Comparison of ENCODE assay signal across 8 cellular contexts in the genomic region with DNA sequence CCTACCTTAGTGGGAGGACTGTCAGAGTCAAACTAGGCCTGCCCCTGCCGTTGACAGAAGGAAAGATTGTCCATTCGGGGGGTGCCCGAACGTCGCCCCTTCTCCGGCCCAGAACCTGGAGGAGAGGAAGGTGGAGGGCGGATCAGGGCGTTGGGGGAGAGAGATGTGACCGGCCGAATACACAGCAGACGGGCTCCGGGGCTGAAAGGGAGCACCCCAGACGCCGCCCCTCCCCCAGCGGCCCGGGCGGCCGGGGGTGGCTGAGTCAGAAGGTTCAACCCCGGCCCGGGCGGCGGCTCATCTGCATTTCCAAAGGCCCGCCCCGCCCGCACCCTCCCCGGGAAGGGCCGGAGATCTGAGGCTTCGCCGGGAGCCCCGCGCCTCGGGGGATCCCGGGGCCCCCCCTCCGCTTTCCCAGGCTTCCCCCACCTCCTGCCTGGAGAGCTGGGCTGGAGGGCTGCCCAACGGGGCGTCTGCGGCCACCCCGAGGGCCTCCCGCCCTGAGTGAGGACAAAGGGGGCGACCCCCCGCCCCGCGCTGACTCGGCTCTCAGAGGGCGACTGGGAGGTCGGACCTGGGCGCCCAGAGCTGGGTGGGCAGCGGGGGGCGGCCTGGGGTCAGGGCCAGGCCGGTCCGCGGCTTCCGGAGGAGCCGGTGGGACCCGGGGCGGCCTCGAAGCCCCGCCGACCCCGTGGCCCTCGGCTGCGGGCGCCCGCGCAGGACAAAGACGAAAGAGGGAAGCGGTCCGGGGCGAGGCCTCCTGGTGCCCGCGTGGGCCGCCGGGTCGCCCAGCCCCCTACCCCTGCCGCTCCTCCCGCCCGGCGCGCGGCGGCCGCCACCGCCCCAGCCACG. TPM values are rescaled to one million over a fixed set of nuclear protein-coding genes. Genes with fewer than 3 reads are reported as not detected.
DNase-seq lines count a peak whose midpoint lies in the region; ATAC-seq and TF ChIP-seq lines count a peak whose summit lies in the region.

No MANE protein-coding gene starts in this region.

- H3K4me2 ChIP-seq in osteoblast (ENCODE audit: insufficient read depth, low read length): peak overlapping the region; percentile 77

- peak overlapping the region; percentile 86 for H3K4me3 ChIP-seq in osteoblast (ENCODE audit: insufficient read depth, low read length)

- H3K27ac ChIP-seq in osteoblast (ENCODE audit: low read depth, low read length): peak overlapping the region; percentile 99

- H3K36me3 Mint-ChIP-seq in activated naive CD8-positive, alpha-beta T cell treated with anti-CD3 and anti-CD28 coated beads, Interleukin-2, amount 50 U/mL, for 24 hours (ENCODE audit: low read depth): peaks cover 17% of the 10 kb centered on the region

- H3K4me3 Mint-ChIP-seq in activated naive CD8-positive, alpha-beta T cell treated with anti-CD3 and anti-CD28 coated beads, Interleukin-2, amount 50 U/mL, for 24 hours: peak overlapping the region; percentile 81

- H2AFZ ChIP-seq in osteoblast (ENCODE audit: low read length): peak overlapping the region; percentile 24

- H3K36me3 ChIP-seq in osteoblast (ENCODE audit: insufficient read depth, low read length): no peaks in the 10 kb centered on the region

- peaks cover 20% of the 10 kb centered on the region for H4K20me1 ChIP-seq in osteoblast (ENCODE audit: insufficient read depth, low read length)

- peaks cover 41% of the 10 kb centered on the region for H3K4me1 Mint-ChIP-seq in activated naive CD8-positive, alpha-beta T cell treated with anti-CD3 and anti-CD28 coated beads, Interleukin-2, amount 50 U/mL, for 24 hours

- DNase-seq in NK-92 treated with Interleukin-12 subunit alpha and Interleukin-12 subunit beta, amount 100 ng/mL, for 24 hours (lab: John Stamatoyannopoulos, UW): peak; percentile 70
- DNase-seq in NK-92 (lab: John Stamatoyannopoulos, UW; ENCODE audit: unreplicated experiment): no peak
- DNase-seq in KBM-7: peak; percentile 75
- peak; percentile 56 for DNase-seq in SK-N-DZ (ENCODE audit: low spot score)
- peak; percentile 88 for DNase-seq in activated naive CD8-positive, alpha-beta T cell treated with anti-CD3 and anti-CD28 coated beads, Interleukin-2, amount 50 U/mL, for 24 hours
- peak; percentile 97 for DNase-seq in Right ventricle myocardium inferior (ENCODE audit: missing footprints)
- DNase-seq in osteoblast (ENCODE audit: insufficient read length, low spot score, missing footprints): peak; percentile 100
- peak; percentile 93 for DNase-seq in ureter (ENCODE audit: low spot score)

- H3K4me1 ChIP-seq in osteoblast (ENCODE audit: insufficient read depth, low read length): peaks cover 47% of the 10 kb centered on the region

- H3K9me3 ChIP-seq in osteoblast (ENCODE audit: low read depth, low read length): no peaks in the 10 kb centered on the region

- ATAC-seq in activated naive CD8-positive, alpha-beta T cell treated with anti-CD3 and anti-CD28 coated beads, Interleukin-2, amount 50 U/mL, for 24 hours: peak; percentile 12
- ATAC-seq in Right ventricle myocardium inferior: peak; percentile 58

- H3K27me3 Mint-ChIP-seq in activated naive CD8-positive, alpha-beta T cell treated with anti-CD3 and anti-CD28 coated beads, Interleukin-2, amount 50 U/mL, for 24 hours: no peaks in the 10 kb centered on the region

- H3K9me3 Mint-ChIP-seq in activated naive CD8-positive, alpha-beta T cell treated with anti-CD3 and anti-CD28 coated beads, Interleukin-2, amount 50 U/mL, for 24 hours: no peaks in the 10 kb centered on the region

- intact Hi-C loops in Right ventricle myocardium inferior (cut with DNase I): no loop called here

- H3K27me3 ChIP-seq in osteoblast (ENCODE audit: insufficient read depth, low read length): no peaks in the 10 kb centered on the region

- TF ChIP-seq CTCF in osteoblast (IDR thresholded peaks at IDR 0.05; ENCODE audit: extremely low read depth, low read depth, low read length): no peak

- H3K27ac Mint-ChIP-seq in activated naive CD8-positive, alpha-beta T cell treated with anti-CD3 and anti-CD28 coated beads, Interleukin-2, amount 50 U/mL, for 24 hours: peak overlapping the region; percentile 86

- peaks cover 59% of the 10 kb centered on the region for H3K79me2 ChIP-seq in osteoblast (ENCODE audit: insufficient read depth, low read length)

- in situ Hi-C loops in KBM-7 (cut with MboI; ENCODE audit: low pct_unique_long_range_greater_than_20kb, low sequenced_read_pairs): no loop called here

RNA-seq across cellular contexts. Expression of gene SETD1B, which starts 3.7 kb away (rescaled TPM):
- polyA plus RNA-seq in SK-N-DZ (2014; cell fraction: cytosol; rRNA removed): 3.3 and 4.6 TPM in 2 replicates
- polyA plus RNA-seq in SK-N-DZ (2014; cell fraction: nucleus; rRNA removed): 3.4 and 6.6 TPM in 2 replicates
- 8.0 TPM for total RNA-seq in Right ventricle myocardium inferior
- total RNA-seq in osteoblast: 5.0 and 5.8 TPM in 2 replicates
- 39.8 TPM for total RNA-seq in ureter

RNA-seq across cellular contexts. Expression of gene RHOF, which starts 6.6 kb away (rescaled TPM):
- 0.90 and 3.7 TPM in 2 replicates for polyA plus RNA-seq in SK-N-DZ (2014; cell fraction: cytosol; rRNA removed)
- 57.6 and 75.5 TPM in 2 replicates for polyA plus RNA-seq in SK-N-DZ (2014; cell fraction: nucleus; rRNA removed)
- 47.7 TPM for total RNA-seq in Right ventricle myocardium inferior
- 6.2 and 8.3 TPM in 2 replicates for total RNA-seq in osteoblast
- total RNA-seq in ureter: 20.5 TPM

RNA-seq across cellular contexts. Expression of gene HPD, which starts 58.6 kb away (rescaled TPM):
- not detected in 2 replicates for polyA plus RNA-seq in SK-N-DZ (2014; cell fraction: cytosol; rRNA removed)
- polyA plus RNA-seq in SK-N-DZ (2014; cell fraction: nucleus; rRNA removed): not detected in 2 replicates
- total RNA-seq in Right ventricle myocardium inferior (2.3 TPM), osteoblast (under 0.01 TPM in 1 of 2 replicates, not detected in the other), ureter (3.1 TPM)
